ENCODE assay signal across 16 cellular contexts in genomic region chr20:4555188-4555893, GRCh38.
DNase-seq lines count a peak whose midpoint lies in the region; ATAC-seq lines count a peak whose summit lies in the region.
"Had no signal": no experiment of that assay in that cellular context is flagged by ENCODE, and none has a peak within 500 bp of the region (broad histone marks: within the 10 kb centered on the region; RNA-seq: fewer than 3 reads in every experiment).

No MANE protein-coding gene starts in this region.

- H3K4me3 Mint-ChIP-seq in activated CD4-positive, alpha-beta memory T cell treated with anti-CD3 and anti-CD28 coated beads, Interleukin-2, amount 10 ng/mL, durations not matched to agents 7 days and 5 days, result no peak overlapping the region
- H3K4me3 Mint-ChIP-seq: activated naive CD4-positive, alpha-beta T cell treated with anti-CD3 and anti-CD28 coated beads for 36 hours; H9 had no signal

- no peaks in the 10 kb centered on the region for H3K9me3 ChIP-seq in adipocyte (ENCODE audit: control insufficient read depth, low read length)
- H3K9me3 ChIP-seq: colonic mucosa, thoracic aorta had no signal

- no peaks in the 10 kb centered on the region for H3K9me3 Mint-ChIP-seq in activated CD4-positive, alpha-beta memory T cell treated with anti-CD3 and anti-CD28 coated beads, Interleukin-2, amount 10 ng/mL, durations not matched to agents 7 days and 5 days
- H3K9me3 Mint-ChIP-seq: activated naive CD4-positive, alpha-beta T cell treated with anti-CD3 and anti-CD28 coated beads for 36 hours; H9 had no signal

- H3K4me1 ChIP-seq in adipocyte (ENCODE audit: control insufficient read depth, insufficient read depth, low read length), result peaks cover 9% of the 10 kb centered on the region
- H3K4me1 ChIP-seq: colonic mucosa had no signal

- H3K4me1 Mint-ChIP-seq in activated CD4-positive, alpha-beta memory T cell treated with anti-CD3 and anti-CD28 coated beads, Interleukin-2, amount 10 ng/mL, durations not matched to agents 7 days and 5 days, result no peaks in the 10 kb centered on the region
- H3K4me1 Mint-ChIP-seq: H9 had no signal

- H3K4me3 ChIP-seq in adipocyte (ENCODE audit: low read length), result no peak overlapping the region
- H3K4me3 ChIP-seq: colonic mucosa, SK-N-MC, thoracic aorta had no signal

- H3K36me3 Mint-ChIP-seq in activated CD4-positive, alpha-beta memory T cell treated with anti-CD3 and anti-CD28 coated beads, Interleukin-2, amount 10 ng/mL, durations not matched to agents 7 days and 5 days (ENCODE audit: low read depth), result no peaks in the 10 kb centered on the region

- DNase-seq in AG08395 (ENCODE audit: low spot score) (peak; percentile 69), HS-5 (ENCODE audit: low read depth) (peak; percentile 74), adipocyte (ENCODE audit: low read depth) (peak; percentile 28), iris pigment epithelial cell (ENCODE audit: low read depth) (peak; percentile 88), DMS153 treated with DMSO at 0.1 percent for 48 hours (lab: John Stamatoyannopoulos, UW; ENCODE audit: unreplicated experiment) (no peak)
- DNase-seq in activated CD4-positive, alpha-beta memory T cell treated with anti-CD3 and anti-CD28 coated beads, Interleukin-2, amount 10 ng/mL, durations not matched to agents 7 days and 5 days, result no peak
- DNase-seq: activated CD4-positive, alpha-beta T cell treated with anti-CD3 and anti-CD28 coated beads, Interleukin-2, amount 50 U/mL, for 48 hours; activated naive CD4-positive, alpha-beta T cell treated with anti-CD3 and anti-CD28 coated beads for 36 hours; colonic mucosa; H9; NCI-H524; retina had no signal

- H3K27me3 Mint-ChIP-seq in activated CD4-positive, alpha-beta memory T cell treated with anti-CD3 and anti-CD28 coated beads, Interleukin-2, amount 10 ng/mL, durations not matched to agents 7 days and 5 days, result peaks cover 29% of the 10 kb centered on the region

- H3K9ac ChIP-seq in adipocyte (ENCODE audit: low read length), result no peak overlapping the region

- no peak overlapping the region for H3K27ac Mint-ChIP-seq in activated CD4-positive, alpha-beta memory T cell treated with anti-CD3 and anti-CD28 coated beads, Interleukin-2, amount 10 ng/mL, durations not matched to agents 7 days and 5 days
- H3K27ac Mint-ChIP-seq: activated naive CD4-positive, alpha-beta T cell treated with anti-CD3 and anti-CD28 coated beads for 36 hours; H9 had no signal

- ATAC-seq in GM19395 (IDR thresholded peaks at IDR 0.05; ENCODE audit: unreplicated experiment), result no peak
- ATAC-seq in GM19467 (IDR thresholded peaks at IDR 0.05; ENCODE audit: unreplicated experiment), result no peak

- H3K27me3 ChIP-seq in adipocyte (replicated peaks; ENCODE audit: control insufficient read depth, insufficient read depth, low read length), result no peaks in the 10 kb centered on the region
- H3K27me3 ChIP-seq: colonic mucosa had no signal

- no peaks in the 10 kb centered on the region for H3K36me3 ChIP-seq in adipocyte (ENCODE audit: control insufficient read depth, insufficient read depth, low read length, severe bottlenecking)
- H3K36me3 ChIP-seq: colonic mucosa, thoracic aorta had no signal

- CTCF ChIA-PET in activated CD4-positive, alpha-beta memory T cell treated with anti-CD3 and anti-CD28 coated beads, Interleukin-2, amount 10 ng/mL, durations not matched to agents 7 days and 5 days (lab: Charles Lee), result no interaction called here

- POLR2A ChIA-PET in activated CD4-positive, alpha-beta memory T cell treated with anti-CD3 and anti-CD28 coated beads, Interleukin-2, amount 10 ng/mL, durations not matched to agents 7 days and 5 days (lab: Charles Lee), result no interaction called here

Comparison
In these comparisons a context has a peak if more than half of its experiments do, and no peak if none do; other contexts are left out.
1. DNase-seq: peak in AG08395 (single experiment), HS-5 (single experiment), adipocyte (single experiment) and iris pigment epithelial cell (single experiment); none in DMS153 treated with DMSO at 0.1 percent for 48 hours (single experiment) and activated CD4-positive, alpha-beta memory T cell treated with anti-CD3 and anti-CD28 coated beads, Interleukin-2, amount 10 ng/mL, durations not matched to agents 7 days and 5 days (single experiment).